30 cellular contexts compared by ENCODE assay signal in genomic region chr6:160331753-160332152, GRCh38. TPM values are rescaled to one million over a fixed set of nuclear protein-coding genes. Genes with fewer than 3 reads are reported as not detected.
A peak's percentile ranks its signal among the peaks of the same experiment; 100 is the strongest.
DNase-seq lines count a peak whose midpoint lies in the region; ATAC-seq, FAIRE-seq and TF ChIP-seq lines count a peak whose summit lies in the region.
"Had no signal": no experiment of that assay in that cellular context is flagged by ENCODE, and none has a peak within 500 bp of the region (broad histone marks: within the 10 kb centered on the region; RNA-seq: fewer than 3 reads in every experiment).

No MANE protein-coding gene starts in this region.

- H3K36me3 ChIP-seq in K562 (ENCODE audit: control insufficient read depth, insufficient read depth, low read length) (no peaks in the 10 kb centered on the region), tibial artery (no peaks in the 10 kb centered on the region)
- H3K36me3 ChIP-seq: BE2C, BLaER1 had no signal

- H3K4me3 ChIP-seq in K562, result no peak overlapping the region
- H3K4me3 ChIP-seq in tibial artery, result no peak overlapping the region
- H3K4me3 ChIP-seq: BLaER1, GM12878 had no signal

- intact Hi-C loops in K562 (cut with micrococcal nuclease) (no loop called here), tibial artery (cut with DNase I; ENCODE audit: low total_unique reads) (no loop called here)

- no peak for FAIRE-seq in K562 (lab: Jason Lieb, UNC)
- FAIRE-seq: A204.1, GM12878, GM12892, GM18507 had no signal

- TF ChIP-seq POLR2A in K562 (conservative IDR thresholded peaks at IDR 0.05), result no peak

- CTCF ChIA-PET in K562 (lab: Yijun Ruan, JAX; ENCODE audit: low intra/inter-chr PET ratio), result no interaction called here

- H2AFZ ChIP-seq in K562 (ENCODE audit: low read depth, low read length), result no peak overlapping the region

- no peaks in the 10 kb centered on the region for H3K79me2 ChIP-seq in K562 (ENCODE audit: control insufficient read depth, insufficient read depth, low read length)

- POLR2A ChIA-PET in K562 (lab: Yijun Ruan, JAX), result interaction anchor here (0.6 kb wide), 1 partner anchor 61 kb away, joined by 3 read pairs; no protein-coding TSS in a partner anchor

- BruUV-seq in K562 (replicated peaks; lab: Mats Ljungman, UMichigan), result no TSS peak

- no peak overlapping the region for H3K9ac ChIP-seq in K562 (ENCODE audit: insufficient read depth in 1 of 2, low read depth in 2 of 2, low read length in 2 of 2)
- H3K9ac ChIP-seq: BLaER1 had no signal

- H4K20me1 ChIP-seq in K562 (replicated peaks; ENCODE audit: control insufficient read depth, insufficient read depth, low read length), result no peaks in the 10 kb centered on the region; the same call in 1 of the 2 replicates
- H4K20me1 ChIP-seq: BLaER1 had no signal

- H3K27me3 ChIP-seq in K562 (ENCODE audit: control insufficient read depth in 2 of 2, insufficient read depth in 2 of 2, low read length in 2 of 2), result peaks cover 0 to 11% of the 10 kb centered on the region in 2 experiments; a peak in 2 of 5 replicates
- H3K27me3 ChIP-seq in tibial artery, result no peaks in the 10 kb centered on the region
- H3K27me3 ChIP-seq: BLaER1 had no signal

- in situ Hi-C loops in K562 (cut with MboI), result no loop called here

- no peak for ATAC-seq in K562
- ATAC-seq: GM12878 had no signal

- no peak for TF ChIP-seq EP300 in K562 (IDR thresholded peaks at IDR 0.05; ENCODE audit: low read length)

- TF ChIP-seq CTCF in K562 (IDR thresholded peaks at IDR 0.05 in 2 of 3, conservative IDR thresholded peaks at IDR 0.05 in 1 of 3; ENCODE audit: insufficient read depth in 2 of 3, low read depth in 1 of 3, low read length in 3 of 3), result no peak
- no peak for TF ChIP-seq CTCF in tibial artery (IDR thresholded peaks at IDR 0.05)

- TF ChIP-seq RAD21 in K562 (CRISPR knock-in tag; conservative IDR thresholded peaks at IDR 0.05 in 1 of 2, IDR thresholded peaks at IDR 0.05 in 1 of 2), result no peak

- H3K27ac ChIP-seq in K562 (ENCODE audit: extremely low read depth, low read depth, low read length) (no peak overlapping the region), tibial artery (peak overlapping the region in 1 of 2 donors; percentile 13)
- H3K27ac ChIP-seq: BLaER1 had no signal

- DNase-seq in NCI-H1105 treated with DMSO at 0.1 percent for 48 hours (lab: John Stamatoyannopoulos, UW), result peak; percentile 37
- no peak for DNase-seq in NCI-H1105 (lab: John Stamatoyannopoulos, UW)
- DNase-seq in K562 (ENCODE audit: extremely low read depth in 1 of 4, low spot score in 3 of 4), result no peak
- peak; percentile 23 for DNase-seq in islet precursor cell
- DNase-seq in SIG-M5 treated with dmso at 0.1 percent for 504 hours (lab: John Stamatoyannopoulos, UW; ENCODE audit: unreplicated experiment), result no peak
- DNase-seq in tibial artery, result no peak
- no peak for DNase-seq in NCI-H345 treated with DMSO at 0.1 percent for 48 hours (lab: John Stamatoyannopoulos, UW; ENCODE audit: unreplicated experiment)
- DNase-seq: 8988T; ACHN; BE2C; C1 segment of cervical spinal cord; CD4-positive, alpha-beta memory T cell; CD4-positive, CD25-positive, alpha-beta regulatory T cell; CD8-positive, alpha-beta memory T cell; COR-L47; DMS 273 treated with DMSO at 0.1 percent for 48 hours; DMS153; DMS53; DMS79; DND-41; EL; GDM1 had no signal

- H3K4me1 ChIP-seq in K562 (replicated peaks in 1 of 2; ENCODE audit: control insufficient read depth in 2 of 2, insufficient read depth in 2 of 2, low read length in 2 of 2) (no peaks in the 10 kb centered on the region), tibial artery (peaks cover 0 to 55% (median 35%) of the 10 kb centered on the region in 4 donors)
- H3K4me1 ChIP-seq: BE2C had no signal

- H3K9me3 ChIP-seq in K562 (replicated peaks; ENCODE audit: control insufficient read depth, insufficient read depth, low read depth, low read length) (no peaks in the 10 kb centered on the region), tibial artery (no peaks in the 10 kb centered on the region)
- H3K9me3 ChIP-seq: BE2C, BLaER1 had no signal

- no peaks in the 10 kb centered on the region for H3K9me1 ChIP-seq in K562 (ENCODE audit: control insufficient read depth, insufficient read depth, low read length)

- 0% methylated on average over 5 of the region's 5 CpGs for WGBS in K562 (ENCODE audit: insufficient coverage, low coverage, missing lambda C conversion rate)

- no peak overlapping the region for H3K4me2 ChIP-seq in K562 (ENCODE audit: insufficient read depth, low read length)
- H3K4me2 ChIP-seq: BLaER1 had no signal

TF ChIP-seq in K562, 482 proteins besides CTCF, POLR2A, EP300 and RAD21:
- TF ChIP-seq HNRNPLL (IDR thresholded peaks at IDR 0.05; ENCODE audit: low read depth, low read length, poor library complexity, severe bottlenecking), result no peak
- no peak for TF ChIP-seq ZBTB12 (CRISPR knock-in tag; IDR thresholded peaks at IDR 0.05)
- TF ChIP-seq NFIC (IDR thresholded peaks at IDR 0.05), result peak; percentile 28; the same call in 1 of the 2 replicates
- no peak for TF ChIP-seq TEAD2 (tag; IDR thresholded peaks at IDR 0.05)

RNA-seq across cellular contexts. Expression of gene SLC22A3, which starts 16.4 kb away (rescaled TPM):
- not detected in 2 replicates for total RNA-seq in K562 (2011; cell fraction: chromatin; rRNA removed; ENCODE audit: low replicate concordance)
- not detected in 2 replicates for total RNA-seq in K562 (2011; cell fraction: nucleolus; rRNA removed)
- total RNA-seq in K562 (2011; cell fraction: nucleoplasm; rRNA removed), result not detected in 2 replicates
- not detected in 2 replicates for total RNA-seq in K562 (2014; rRNA removed)
- total RNA-seq in K562 (2014; rRNA removed; fragmentation: Illumina TruSeq; extraction: Trizol), result not detected in 2 replicates
- total RNA-seq in K562 (2015; rRNA removed; fragmentation: Illumina TruSeq; extraction: Trizol), result not detected in 2 replicates
- 0.07 TPM in 1 of 2 replicates, not detected in the other for total RNA-seq in K562 (2021)
- not detected in 2 replicates for polyA plus RNA-seq in K562 (2011; rRNA removed)
- polyA plus RNA-seq in K562 (2011; cell fraction: cytosol; rRNA removed), result not detected in 2 replicates
- polyA plus RNA-seq in K562 (2011; cell fraction: nucleus; rRNA removed), result not detected in 2 replicates
- polyA plus RNA-seq in K562 (2012), result not detected in 2 replicates
- not detected in 2 replicates for polyA plus RNA-seq in K562 (2014; fragmentation: Illumina TruSeq; extraction: Trizol)
- not detected for polyA plus RNA-seq in K562 (2014; fragmentation: Nextera tagmentation; extraction: Ambion mirVana)
- not detected in 2 replicates for polyA plus RNA-seq in K562 (2014; rRNA removed)
- polyA minus RNA-seq in K562 (2011; rRNA and poly(A)+ RNA removed), result not detected in 2 replicates
- not detected in 2 replicates for polyA minus RNA-seq in K562 (2011; cell fraction: cytosol; rRNA and poly(A)+ RNA removed)
- polyA minus RNA-seq in K562 (2011; cell fraction: nucleus; rRNA and poly(A)+ RNA removed), result not detected in 2 replicates
- total RNA-seq: A673; CD4-positive, alpha-beta memory T cell; CD8-positive, alpha-beta memory T cell; G401 had no signal
- polyA plus RNA-seq: CD14-positive monocyte; CD8-positive, alpha-beta memory T cell had no signal

Comparison
In these comparisons a context has a peak if more than half of its experiments do, and no peak if none do; other contexts are left out.
1. DNase-seq: peak in NCI-H1105 treated with DMSO at 0.1 percent for 48 hours (single experiment) and islet precursor cell (single experiment); none in NCI-H1105 (single experiment), K562 (0 of 4), SIG-M5 treated with dmso at 0.1 percent for 504 hours (single experiment), tibial artery (0 of 2) and NCI-H345 treated with DMSO at 0.1 percent for 48 hours (single experiment).